In genomic region chr20:63487116-63487764, GRCh38 we compare ENCODE assay signal across 28 cellular contexts. TPM values are rescaled to one million over a fixed set of nuclear protein-coding genes. Genes with fewer than 3 reads are reported as not detected.
"Had no signal": no experiment of that assay in that cellular context is flagged by ENCODE, and none has a peak within 500 bp of the region (broad histone marks: within the 10 kb centered on the region; RNA-seq: fewer than 3 reads in every experiment).

No MANE protein-coding gene starts in this region.

- ATAC-seq: activated CD4-positive, alpha-beta T cell treated with anti-CD3 and anti-CD28 coated beads for 36 hours; activated T-helper 17 cell treated with anti-CD3 and anti-CD28 coated beads, Interleukin-2, amount 50 U/mL, for 72 hours had no signal

- H3K4me3 ChIP-seq: Peyer's patch, SJCRH30 had no signal

- DNase-seq: activated CD4-positive, alpha-beta memory T cell treated with anti-CD3 and anti-CD28 coated beads, Interleukin-2, amount 10 ng/mL, durations not matched to agents 7 days and 5 days; activated CD4-positive, alpha-beta T cell treated with anti-CD3 and anti-CD28 coated beads for 36 hours; activated CD4-positive, alpha-beta T cell treated with anti-CD3 and anti-CD28 coated beads, Interleukin-2, amount 50 U/mL, for 1 hour; activated gamma-delta T cell; activated naive CD4-positive, alpha-beta T cell treated with anti-CD3 and anti-CD28 coated beads for 36 hours; activated T-cell treated with anti-CD3 and anti-CD28 coated beads for 4 hours; activated T-cell treated with anti-CD3 and anti-CD28 coated beads, Interleukin-2, amount 50 U/mL, for 48 hours; amygdala; NCI-H1092; NCI-H2029; NCI-H2107; NCI-H226; NCI-H69; NK-92 treated with Interleukin-12 subunit alpha and Interleukin-12 subunit beta, amount 100 ng/mL, for 24 hours; Peyer's patch; Right ventricle myocardium superior; SJCRH30; SK-N-SH; T-helper 1 cell had no signal

- H3K36me3 Mint-ChIP-seq: activated naive CD8-positive, alpha-beta T cell had no signal

- FAIRE-seq: astrocyte had no signal

- H3K4me2 ChIP-seq: SK-N-SH had no signal

- H3K27ac ChIP-seq: Peyer's patch, RWPE1, SJCRH30, VCaP had no signal

- H3K9me3 Mint-ChIP-seq: activated CD4-positive, alpha-beta memory T cell treated with anti-CD3 and anti-CD28 coated beads, Interleukin-2, amount 10 ng/mL, durations not matched to agents 7 days and 5 days; activated naive CD4-positive, alpha-beta T cell treated with anti-CD3 and anti-CD28 coated beads for 36 hours had no signal

- H3K27ac Mint-ChIP-seq: activated CD4-positive, alpha-beta memory T cell treated with anti-CD3 and anti-CD28 coated beads, Interleukin-2, amount 10 ng/mL, durations not matched to agents 7 days and 5 days; activated CD4-positive, alpha-beta T cell treated with anti-CD3 and anti-CD28 coated beads for 36 hours; activated naive CD4-positive, alpha-beta T cell treated with anti-CD3 and anti-CD28 coated beads for 36 hours; activated naive CD8-positive, alpha-beta T cell; activated T-helper 17 cell treated with anti-CD3 and anti-CD28 coated beads, Interleukin-2, amount 50 U/mL, for 72 hours; brain had no signal

- H3K4me1 Mint-ChIP-seq: activated CD4-positive, alpha-beta memory T cell treated with anti-CD3 and anti-CD28 coated beads, Interleukin-2, amount 10 ng/mL, durations not matched to agents 7 days and 5 days had no signal

- H3K36me3 ChIP-seq: Peyer's patch, SJCRH30 had no signal

- H3K9me3 ChIP-seq: Peyer's patch, SJCRH30, SK-N-SH had no signal

- H3K4me3 Mint-ChIP-seq: activated CD4-positive, alpha-beta memory T cell treated with anti-CD3 and anti-CD28 coated beads, Interleukin-2, amount 10 ng/mL, durations not matched to agents 7 days and 5 days; activated CD4-positive, alpha-beta T cell treated with anti-CD3 and anti-CD28 coated beads for 36 hours; activated naive CD4-positive, alpha-beta T cell treated with anti-CD3 and anti-CD28 coated beads for 36 hours; activated naive CD8-positive, alpha-beta T cell; activated T-helper 17 cell treated with anti-CD3 and anti-CD28 coated beads, Interleukin-2, amount 50 U/mL, for 72 hours; brain had no signal

- H3K9ac ChIP-seq: SK-N-SH had no signal

RNA-seq across cellular contexts. Expression of gene KCNQ2, which starts 14.8 kb away (rescaled TPM):
- total RNA-seq: activated CD4-positive, alpha-beta memory T cell treated with anti-CD3 and anti-CD28 coated beads, Interleukin-2, amount 10 ng/mL, durations not matched to agents 7 days and 5 days; activated CD4-positive, alpha-beta T cell treated with anti-CD3 and anti-CD28 coated beads for 36 hours; activated CD8-positive, alpha-beta memory T cell treated with anti-CD3 and anti-CD28 coated beads for 36 hours; activated naive CD4-positive, alpha-beta T cell treated with anti-CD3 and anti-CD28 coated beads for 36 hours; LHCN-M2; M059J; Peyer's patch; SJCRH30 had no signal

RNA-seq across cellular contexts. Expression of gene PTK6, which starts 49.9 kb away (rescaled TPM):
- total RNA-seq: M059J had no signal
